ENCODE assay signal across 8 cellular contexts in the genomic region with DNA sequence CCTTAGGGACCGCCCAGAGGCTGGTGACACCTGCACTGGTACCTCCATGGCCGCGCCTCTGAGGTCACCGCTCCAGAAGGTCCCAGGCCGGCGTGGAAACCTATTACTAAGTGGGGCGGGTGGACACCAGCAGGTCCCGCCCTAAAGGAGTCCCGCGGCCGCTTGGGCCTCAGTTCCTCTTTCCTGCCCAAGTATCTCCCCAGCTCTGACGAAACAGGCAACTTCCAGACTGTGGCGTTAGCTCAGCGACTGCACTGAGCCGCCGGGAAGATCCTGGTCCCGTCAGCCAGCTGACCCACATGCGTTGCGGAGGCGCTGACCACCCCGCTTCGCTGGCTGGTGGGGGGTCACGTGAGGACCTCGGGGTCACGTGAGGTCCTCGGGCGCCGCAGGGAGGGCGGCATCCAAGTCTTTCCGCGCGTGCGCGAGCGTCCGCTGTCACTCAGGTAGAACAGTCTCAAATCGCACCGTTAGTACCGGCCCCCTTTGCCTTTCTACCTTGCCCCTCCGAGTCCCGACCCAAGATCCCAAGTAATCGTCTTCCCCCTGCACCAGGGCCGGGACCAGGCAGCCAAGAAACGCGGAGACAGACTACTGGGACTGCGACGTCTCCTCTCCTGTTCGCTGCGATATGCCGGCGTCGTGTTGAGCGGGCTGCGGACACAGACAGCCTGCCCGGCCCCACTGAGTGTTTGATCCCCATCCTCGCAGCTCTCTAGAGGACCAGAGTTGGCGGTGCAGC. TPM values are rescaled to one million over a fixed set of nuclear protein-coding genes. Genes with fewer than 3 reads are reported as not detected.
A peak's percentile ranks its signal among the peaks of the same experiment; 100 is the strongest.
DNase-seq lines count a peak whose midpoint lies in the region; ATAC-seq, FAIRE-seq and TF ChIP-seq lines count a peak whose summit lies in the region.

No MANE protein-coding gene starts in this region.

- intact Hi-C loops in activated CD4-positive, alpha-beta T cell treated with anti-CD3 and anti-CD28 coated beads for 36 hours (cut with DNase I, micrococcal nuclease) = loop anchor here (1.0 to 5.0 kb wide), 6 partner anchors 12 to 1093 kb away; a partner anchor contains a TSS
- intact Hi-C loops in colonic mucosa (cut with DNase I) = no loop called here
- intact Hi-C loops in HepG2 (cut with micrococcal nuclease; ENCODE audit: unreplicated experiment) = no loop called here

- DNase-seq in NCI-H2171 (lab: John Stamatoyannopoulos, UW) (peak; percentile 66), colonic mucosa (peak; percentile 92), HepG2 (ENCODE audit: low spot score) (peak; percentile 68), D341Med (ENCODE audit: low spot score) (no peak)
- DNase-seq in activated CD4-positive, alpha-beta T cell treated with anti-CD3 and anti-CD28 coated beads for 36 hours = peak; percentile 93
- DNase-seq in stimulated activated CD4-positive, alpha-beta T cell treated with anti-CD3 and anti-CD28 coated beads, TNF-alpha, amount 100 ng/mL, for 1 hour (ENCODE audit: low read depth in 3 of 3, low spot score in 1 of 3) = peak; percentile 48 to 73 (median 63)

- TF ChIP-seq POLR2A in HepG2 (IDR thresholded peaks at IDR 0.05; ENCODE audit: insufficient read depth in 1 of 2, low read depth in 2 of 2, low read length in 2 of 2) = peak; percentile 45 to 74; a peak in 3 of 4 replicates

- CTCF ChIA-PET in activated CD4-positive, alpha-beta T cell treated with anti-CD3 and anti-CD28 coated beads for 36 hours (lab: Charles Lee) = interaction anchor here (2.1 kb wide), 1 partner anchor 22 kb away, joined by 11 read pairs; no protein-coding TSS in a partner anchor
- CTCF ChIA-PET in HepG2 (lab: Yijun Ruan, JAX; ENCODE audit: low intra/inter-chr PET ratio, low total read pairs) = no interaction called here

- in situ Hi-C loops in HepG2 (cut with HindIII; ENCODE audit: extremely low pct_ligation_motif_present, low pct_unique_long_range_greater_than_20kb) = no loop called here

- H3K36me3 ChIP-seq in colonic mucosa (no peaks in the 10 kb centered on the region), HepG2 (replicated peaks in 1 of 2; ENCODE audit: control insufficient read depth in 1 of 2, insufficient read depth in 2 of 2, low read length in 2 of 2) (no peaks in the 10 kb centered on the region)

- H3K4me3 ChIP-seq in colonic mucosa = peak overlapping the region; percentile 58
- peak overlapping the region; percentile 42 to 68 (median 59); a peak in 5 of 6 replicates for H3K4me3 ChIP-seq in HepG2 (replicated peaks in 1 of 3; ENCODE audit: insufficient read depth in 1 of 3, low read depth in 2 of 3, low read length in 3 of 3)

- no peak overlapping the region for H2AFZ ChIP-seq in HepG2 (ENCODE audit: low read length)

- FAIRE-seq in HepG2 (lab: Jason Lieb, UNC) = no peak

- H3K4me1 Mint-ChIP-seq in activated CD4-positive, alpha-beta T cell treated with anti-CD3 and anti-CD28 coated beads for 36 hours = peaks cover 14% of the 10 kb centered on the region

- no peaks in the 10 kb centered on the region for H3K79me2 ChIP-seq in HepG2 (ENCODE audit: insufficient read depth, low read length)

- H3K4me1 ChIP-seq in colonic mucosa = no peaks in the 10 kb centered on the region
- peaks cover 29% of the 10 kb centered on the region for H3K4me1 ChIP-seq in HepG2 (ENCODE audit: insufficient read depth, low read length)

- H3K27ac Mint-ChIP-seq in activated CD4-positive, alpha-beta T cell treated with anti-CD3 and anti-CD28 coated beads for 36 hours = peak overlapping the region; percentile 77

- peak overlapping the region; percentile 75 for H3K4me3 Mint-ChIP-seq in activated CD4-positive, alpha-beta T cell treated with anti-CD3 and anti-CD28 coated beads for 36 hours

- TF ChIP-seq EP300 in HepG2 (IDR thresholded peaks at IDR 0.05; ENCODE audit: low read depth in 2 of 2, low read length in 2 of 2) (no peak), HepG2 (CRISPR knock-in tag; IDR thresholded peaks at IDR 0.05; ENCODE audit: borderline replicate concordance) (no peak)

- BruUV-seq in HepG2 (replicated peaks; lab: Mats Ljungman, UMichigan) = no TSS peak

- peaks cover 3% of the 10 kb centered on the region for H3K9me3 Mint-ChIP-seq in activated CD4-positive, alpha-beta T cell treated with anti-CD3 and anti-CD28 coated beads for 36 hours (ENCODE audit: low read depth)

- POLR2A ChIA-PET in activated CD4-positive, alpha-beta T cell treated with anti-CD3 and anti-CD28 coated beads for 36 hours (lab: Charles Lee) = interaction anchor here (0.6 to 1.8 kb wide), 4 partner anchors 22 to 251 kb away, joined by 3 to 18 read pairs (median 6); a partner anchor contains a TSS
- POLR2A ChIA-PET in HepG2 (lab: Yijun Ruan, JAX) = interaction anchor here (0.8 to 4.3 kb wide), 4 partner anchors 11 to 53 kb away, joined by 3 to 54 read pairs (median 10); a partner anchor contains a TSS

- no peaks in the 10 kb centered on the region for H3K27me3 Mint-ChIP-seq in activated CD4-positive, alpha-beta T cell treated with anti-CD3 and anti-CD28 coated beads for 36 hours

- ATAC-seq in GM18858 (IDR thresholded peaks at IDR 0.05; ENCODE audit: unreplicated experiment) (peak; percentile 70), HG03066 (IDR thresholded peaks at IDR 0.05; ENCODE audit: low read depth, unreplicated experiment) (peak; percentile 88), HepG2 (peak; percentile 88)
- ATAC-seq in activated CD4-positive, alpha-beta T cell treated with anti-CD3 and anti-CD28 coated beads for 36 hours = peak; percentile 88

- H3K27me3 ChIP-seq in colonic mucosa = no peaks in the 10 kb centered on the region
- H3K27me3 ChIP-seq in HepG2 (ENCODE audit: control insufficient read depth in 1 of 2, insufficient read depth in 2 of 2, low read length in 2 of 2) = no peaks in the 10 kb centered on the region

- H3K9ac ChIP-seq in colonic mucosa (ENCODE audit: low read depth in 2 of 2, low read length in 2 of 2) (peak overlapping the region; percentile 80 to 90), HepG2 (ENCODE audit: insufficient read depth, low read depth, low read length) (peak overlapping the region; percentile 54)

- WGBS in HepG2 (ENCODE audit: low lambda C conversion rate) = no CpG with 5 or more reads among the region's 57 CpGs

- H3K4me2 ChIP-seq in HepG2 (ENCODE audit: low read depth, low read length) = peak overlapping the region; percentile 81

- no peaks in the 10 kb centered on the region for H4K20me1 ChIP-seq in HepG2 (ENCODE audit: insufficient read depth, low read length)

- no peak for TF ChIP-seq CTCF in colonic mucosa (IDR thresholded peaks at IDR 0.05)
- no peak for TF ChIP-seq CTCF in HepG2 (CRISPR knock-in tag; IDR thresholded peaks at IDR 0.05)

- H3K36me3 Mint-ChIP-seq in activated CD4-positive, alpha-beta T cell treated with anti-CD3 and anti-CD28 coated beads for 36 hours (ENCODE audit: low read depth) = no peaks in the 10 kb centered on the region

- H3K27ac ChIP-seq in colonic mucosa (peak overlapping the region; percentile 77), HepG2 (ENCODE audit: extremely low read length, insufficient read depth, low read length) (peak overlapping the region; percentile 58)

- TF ChIP-seq RAD21 in HepG2 (CRISPR knock-in tag; IDR thresholded peaks at IDR 0.05) = no peak

- H3K9me3 ChIP-seq in colonic mucosa (no peaks in the 10 kb centered on the region), HepG2 (ENCODE audit: low read length) (no peaks in the 10 kb centered on the region)

RNA-seq across cellular contexts. Expression of a gene that starts 53.7 kb away (rescaled TPM):
- 10 to 100 TPM; 31.7 to 33.1 TPM for total RNA-seq in activated CD4-positive, alpha-beta T cell treated with anti-CD3 and anti-CD28 coated beads for 36 hours
- 10 to 100 TPM; 37.3 to 42.0 TPM for total RNA-seq in colonic mucosa
- total RNA-seq in HepG2 (2016; rRNA removed; fragmentation: Illumina TruSeq; extraction: Trizol) = 22.1 and 23.6 TPM in 2 replicates
- total RNA-seq in HepG2 (2016; cell fraction: cytosol; rRNA removed; fragmentation: Illumina TruSeq; extraction: Trizol; ENCODE audit: low read depth) = 20.8 and 22.8 TPM in 2 replicates
- total RNA-seq in HepG2 (2016; cell fraction: insoluble cytoplasmic fraction; rRNA removed; fragmentation: Illumina TruSeq; extraction: Trizol) = 21.8 and 24.7 TPM in 2 replicates
- 10.3 and 11.0 TPM in 2 replicates for total RNA-seq in HepG2 (2016; cell fraction: membrane; rRNA removed; fragmentation: Illumina TruSeq; extraction: Trizol)
- 57.2 and 66.1 TPM in 2 replicates for total RNA-seq in HepG2 (2016; cell fraction: nucleus; rRNA removed; fragmentation: Illumina TruSeq; extraction: Trizol)
- polyA plus RNA-seq in HepG2 (2011; rRNA removed) = 17.0 and 19.4 TPM in 2 replicates
- 11.7 and 13.8 TPM in 2 replicates for polyA plus RNA-seq in HepG2 (2011; cell fraction: cytosol; rRNA removed)
- 48.5 and 52.1 TPM in 2 replicates for polyA plus RNA-seq in HepG2 (2011; cell fraction: nucleus; rRNA removed)
- 16.3 and 20.3 TPM in 2 replicates for polyA plus RNA-seq in HepG2 (2012)
- polyA plus RNA-seq in HepG2 (2016; cell fraction: cytosol; fragmentation: Illumina TruSeq; extraction: Trizol; ENCODE audit: low read depth) = 1.3 and 2.9 TPM in 2 replicates
- polyA plus RNA-seq in HepG2 (2016; cell fraction: insoluble cytoplasmic fraction; fragmentation: Illumina TruSeq; extraction: Trizol; ENCODE audit: low read depth) = 17.0 and 17.2 TPM in 2 replicates
- 2.1 and 3.2 TPM in 2 replicates for polyA plus RNA-seq in HepG2 (2016; cell fraction: membrane; fragmentation: Illumina TruSeq; extraction: Trizol; ENCODE audit: low read depth)
- 19.2 and 19.7 TPM in 2 replicates for polyA plus RNA-seq in HepG2 (2016; cell fraction: nucleus; fragmentation: Illumina TruSeq; extraction: Trizol; ENCODE audit: insufficient read depth, low read depth)
- polyA minus RNA-seq in HepG2 (2011; rRNA and poly(A)+ RNA removed; ENCODE audit: low replicate concordance) = 41.5 and 98.3 TPM in 2 replicates
- 23.4 and 23.7 TPM in 2 replicates for polyA minus RNA-seq in HepG2 (2011; cell fraction: cytosol; rRNA and poly(A)+ RNA removed)
- polyA minus RNA-seq in HepG2 (2011; cell fraction: nucleus; rRNA and poly(A)+ RNA removed) = 263 and 268 TPM in 2 replicates

RNA-seq across cellular contexts. Expression of a gene that starts 58.5 kb away (rescaled TPM):
- 1 to 10 TPM in 1 of 2 experiments, under 1 TPM in 1; 0.95 to 1.8 TPM for total RNA-seq in activated CD4-positive, alpha-beta T cell treated with anti-CD3 and anti-CD28 coated beads for 36 hours
- total RNA-seq in colonic mucosa (1 to 10 TPM in 1 of 2 donors, under 1 TPM in 1; 0.21 to 1.1 TPM), HepG2 (2016; rRNA removed; fragmentation: Illumina TruSeq; extraction: Trizol) (51.0 and 115 TPM in 2 replicates)
- total RNA-seq in HepG2 (2016; cell fraction: cytosol; rRNA removed; fragmentation: Illumina TruSeq; extraction: Trizol; ENCODE audit: low read depth) = 10.0 and 16.1 TPM in 2 replicates
- 51.9 and 113 TPM in 2 replicates for total RNA-seq in HepG2 (2016; cell fraction: insoluble cytoplasmic fraction; rRNA removed; fragmentation: Illumina TruSeq; extraction: Trizol)
- total RNA-seq in HepG2 (2016; cell fraction: membrane; rRNA removed; fragmentation: Illumina TruSeq; extraction: Trizol) = 20.3 and 21.3 TPM in 2 replicates
- total RNA-seq in HepG2 (2016; cell fraction: nucleus; rRNA removed; fragmentation: Illumina TruSeq; extraction: Trizol) = 88.2 and 101 TPM in 2 replicates
- polyA plus RNA-seq in HepG2 (2011; rRNA removed) = 46.9 and 59.3 TPM in 2 replicates
- 35.5 and 38.1 TPM in 2 replicates for polyA plus RNA-seq in HepG2 (2011; cell fraction: cytosol; rRNA removed)
- polyA plus RNA-seq in HepG2 (2011; cell fraction: nucleus; rRNA removed) = 46.0 and 54.8 TPM in 2 replicates
- polyA plus RNA-seq in HepG2 (2012) = 26.9 and 61.1 TPM in 2 replicates
- polyA plus RNA-seq in HepG2 (2016; cell fraction: cytosol; fragmentation: Illumina TruSeq; extraction: Trizol; ENCODE audit: low read depth) = 5.1 and 6.2 TPM in 2 replicates
- 54.2 and 57.8 TPM in 2 replicates for polyA plus RNA-seq in HepG2 (2016; cell fraction: insoluble cytoplasmic fraction; fragmentation: Illumina TruSeq; extraction: Trizol; ENCODE audit: low read depth)
- polyA plus RNA-seq in HepG2 (2016; cell fraction: membrane; fragmentation: Illumina TruSeq; extraction: Trizol; ENCODE audit: low read depth) = 13.5 and 14.1 TPM in 2 replicates
- 124 and 127 TPM in 2 replicates for polyA plus RNA-seq in HepG2 (2016; cell fraction: nucleus; fragmentation: Illumina TruSeq; extraction: Trizol; ENCODE audit: insufficient read depth, low read depth)
- polyA minus RNA-seq in HepG2 (2011; rRNA and poly(A)+ RNA removed; ENCODE audit: low replicate concordance) = 1.3 and 104 TPM in 2 replicates
- 27.9 and 47.7 TPM in 2 replicates for polyA minus RNA-seq in HepG2 (2011; cell fraction: cytosol; rRNA and poly(A)+ RNA removed)
- 57.6 and 74.4 TPM in 2 replicates for polyA minus RNA-seq in HepG2 (2011; cell fraction: nucleus; rRNA and poly(A)+ RNA removed)

Comparison
In these comparisons a context has a peak if more than half of its experiments do, and no peak if none do; other contexts are left out.
1. intact Hi-C loops: an anchor here in activated CD4-positive, alpha-beta T cell treated with anti-CD3 and anti-CD28 coated beads for 36 hours (1.0 to 5.0 kb wide); none called in colonic mucosa and HepG2.